In the genomic region with DNA sequence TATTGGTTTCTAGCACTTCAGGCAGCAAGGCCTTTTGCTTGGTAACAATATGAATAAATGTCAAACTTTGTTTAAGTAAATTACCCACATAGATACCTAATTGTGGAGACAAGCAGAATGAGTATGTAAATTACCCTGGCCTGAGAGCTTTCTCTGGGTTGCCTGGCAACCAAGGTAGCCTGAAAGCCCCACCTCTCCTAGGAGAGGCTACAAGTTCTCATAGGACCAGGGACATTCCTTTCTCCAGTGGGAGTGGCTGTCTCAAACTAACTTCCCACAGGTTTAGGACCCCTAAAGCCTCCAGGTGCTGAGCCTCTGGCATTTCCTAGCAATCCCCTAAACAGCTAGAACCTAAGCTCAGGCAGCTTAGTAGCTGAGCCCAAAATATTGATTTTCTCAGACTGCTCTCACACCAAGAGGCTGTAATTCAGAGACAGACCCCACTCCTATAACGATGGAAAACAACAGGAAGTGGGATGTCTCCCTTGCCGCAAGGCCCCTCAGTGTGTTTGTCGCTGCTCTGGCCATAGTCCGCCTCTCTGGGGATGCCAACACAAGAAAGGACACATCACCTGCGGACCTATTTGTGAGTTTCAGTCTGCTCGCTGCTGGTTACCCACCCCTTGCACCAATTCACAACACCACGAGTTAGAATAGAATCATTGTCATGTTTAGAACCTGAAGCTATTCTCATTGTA, we compare ENCODE assay signal across 1 cellular context.
TF ChIP-seq lines count a peak whose summit lies in the region.

No MANE protein-coding gene starts in this region.

TF ChIP-seq in liver, 16 proteins besides CTCF, POLR2A, EP300 and RAD21 (continued from another document):
- TF ChIP-seq, protein P1, sequence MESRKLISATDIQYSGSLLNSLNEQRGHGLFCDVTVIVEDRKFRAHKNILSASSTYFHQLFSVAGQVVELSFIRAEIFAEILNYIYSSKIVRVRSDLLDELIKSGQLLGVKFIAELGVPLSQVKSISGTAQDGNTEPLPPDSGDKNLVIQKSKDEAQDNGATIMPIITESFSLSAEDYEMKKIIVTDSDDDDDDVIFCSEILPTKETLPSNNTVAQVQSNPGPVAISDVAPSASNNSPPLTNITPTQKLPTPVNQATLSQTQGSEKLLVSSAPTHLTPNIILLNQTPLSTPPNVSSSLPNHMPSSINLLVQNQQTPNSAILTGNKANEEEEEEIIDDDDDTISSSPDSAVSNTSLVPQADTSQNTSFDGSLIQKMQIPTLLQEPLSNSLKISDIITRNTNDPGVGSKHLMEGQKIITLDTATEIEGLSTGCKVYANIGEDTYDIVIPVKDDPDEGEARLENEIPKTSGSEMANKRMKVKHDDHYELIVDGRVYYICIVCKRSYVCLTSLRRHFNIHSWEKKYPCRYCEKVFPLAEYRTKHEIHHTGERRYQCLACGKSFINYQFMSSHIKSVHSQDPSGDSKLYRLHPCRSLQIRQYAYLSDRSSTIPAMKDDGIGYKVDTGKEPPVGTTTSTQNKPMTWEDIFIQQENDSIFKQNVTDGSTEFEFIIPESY (IDR thresholded peaks at IDR 0.05) = no peak
- TF ChIP-seq, protein P2, sequence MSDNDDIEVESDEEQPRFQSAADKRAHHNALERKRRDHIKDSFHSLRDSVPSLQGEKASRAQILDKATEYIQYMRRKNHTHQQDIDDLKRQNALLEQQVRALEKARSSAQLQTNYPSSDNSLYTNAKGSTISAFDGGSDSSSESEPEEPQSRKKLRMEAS (IDR thresholded peaks at IDR 0.05) = no peak
- TF ChIP-seq GABPA (IDR thresholded peaks at IDR 0.05 in 1 of 2, conservative IDR thresholded peaks at IDR 0.05 in 1 of 2) = no peak
- no peak for TF ChIP-seq TAF1 (conservative IDR thresholded peaks at IDR 0.05)
- TF ChIP-seq NR2F2 (IDR thresholded peaks at IDR 0.05) = no peak
- no peak for TF ChIP-seq HNF4A (conservative IDR thresholded peaks at IDR 0.05)
- TF ChIP-seq RXRA (IDR thresholded peaks at IDR 0.05) = no peak
- TF ChIP-seq SP1 (IDR thresholded peaks at IDR 0.05) = no peak
- TF ChIP-seq HNF4G (IDR thresholded peaks at IDR 0.05) = no peak
- no peak for TF ChIP-seq EGR1 (IDR thresholded peaks at IDR 0.05; ENCODE audit: low read depth in 2 of 2)
- no peak for TF ChIP-seq FOXA2 (IDR thresholded peaks at IDR 0.05)
- TF ChIP-seq, protein P3, sequence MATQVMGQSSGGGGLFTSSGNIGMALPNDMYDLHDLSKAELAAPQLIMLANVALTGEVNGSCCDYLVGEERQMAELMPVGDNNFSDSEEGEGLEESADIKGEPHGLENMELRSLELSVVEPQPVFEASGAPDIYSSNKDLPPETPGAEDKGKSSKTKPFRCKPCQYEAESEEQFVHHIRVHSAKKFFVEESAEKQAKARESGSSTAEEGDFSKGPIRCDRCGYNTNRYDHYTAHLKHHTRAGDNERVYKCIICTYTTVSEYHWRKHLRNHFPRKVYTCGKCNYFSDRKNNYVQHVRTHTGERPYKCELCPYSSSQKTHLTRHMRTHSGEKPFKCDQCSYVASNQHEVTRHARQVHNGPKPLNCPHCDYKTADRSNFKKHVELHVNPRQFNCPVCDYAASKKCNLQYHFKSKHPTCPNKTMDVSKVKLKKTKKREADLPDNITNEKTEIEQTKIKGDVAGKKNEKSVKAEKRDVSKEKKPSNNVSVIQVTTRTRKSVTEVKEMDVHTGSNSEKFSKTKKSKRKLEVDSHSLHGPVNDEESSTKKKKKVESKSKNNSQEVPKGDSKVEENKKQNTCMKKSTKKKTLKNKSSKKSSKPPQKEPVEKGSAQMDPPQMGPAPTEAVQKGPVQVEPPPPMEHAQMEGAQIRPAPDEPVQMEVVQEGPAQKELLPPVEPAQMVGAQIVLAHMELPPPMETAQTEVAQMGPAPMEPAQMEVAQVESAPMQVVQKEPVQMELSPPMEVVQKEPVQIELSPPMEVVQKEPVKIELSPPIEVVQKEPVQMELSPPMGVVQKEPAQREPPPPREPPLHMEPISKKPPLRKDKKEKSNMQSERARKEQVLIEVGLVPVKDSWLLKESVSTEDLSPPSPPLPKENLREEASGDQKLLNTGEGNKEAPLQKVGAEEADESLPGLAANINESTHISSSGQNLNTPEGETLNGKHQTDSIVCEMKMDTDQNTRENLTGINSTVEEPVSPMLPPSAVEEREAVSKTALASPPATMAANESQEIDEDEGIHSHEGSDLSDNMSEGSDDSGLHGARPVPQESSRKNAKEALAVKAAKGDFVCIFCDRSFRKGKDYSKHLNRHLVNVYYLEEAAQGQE (IDR thresholded peaks at IDR 0.05) = no peak
